In genomic region chr15:31345606-31346366, GRCh38 we compare ENCODE assay signal across 9 cellular contexts. TPM values are rescaled to one million over a fixed set of nuclear protein-coding genes. Genes with fewer than 3 reads are reported as not detected.
A peak's percentile ranks its signal among the peaks of the same experiment; 100 is the strongest.
DNase-seq lines count a peak whose midpoint lies in the region; ATAC-seq and TF ChIP-seq lines count a peak whose summit lies in the region.
"Had no signal": no experiment of that assay in that cellular context is flagged by ENCODE, and none has a peak within 500 bp of the region (broad histone marks: within the 10 kb centered on the region; RNA-seq: fewer than 3 reads in every experiment).

No MANE protein-coding gene starts in this region.

- H3K36me3 Mint-ChIP-seq in T-helper 2 cell treated with Interferon-gamma antibody and Interleukin-4, amounts not matched to agents 5 μg/mL and 100 μg/mL, for 36 hours (ENCODE audit: low read depth): peaks cover 44% of the 10 kb centered on the region
- H3K36me3 Mint-ChIP-seq in endothelial cell (ENCODE audit: low read depth, unreplicated experiment) (no peaks in the 10 kb centered on the region), endodermal cell (ENCODE audit: low read depth) (no peaks in the 10 kb centered on the region)

- peak; percentile 35 for ATAC-seq in HG03432 (IDR thresholded peaks at IDR 0.05; ENCODE audit: unreplicated experiment)

- H3K4me3 Mint-ChIP-seq in T-helper 2 cell treated with Interferon-gamma antibody and Interleukin-4, amounts not matched to agents 5 μg/mL and 100 μg/mL, for 36 hours: peak overlapping the region; percentile 88
- H3K4me3 Mint-ChIP-seq in endothelial cell (ENCODE audit: unreplicated experiment) (no peak overlapping the region), endodermal cell (no peak overlapping the region)

- no peaks in the 10 kb centered on the region for H3K9me3 Mint-ChIP-seq in T-helper 2 cell treated with Interferon-gamma antibody and Interleukin-4, amounts not matched to agents 5 μg/mL and 100 μg/mL, for 36 hours
- H3K9me3 Mint-ChIP-seq in endothelial cell (ENCODE audit: unreplicated experiment) (no peaks in the 10 kb centered on the region), endodermal cell (no peaks in the 10 kb centered on the region)

- H3K4me3 ChIP-seq in esophagus muscularis mucosa (peak overlapping the region in 3 of 4 donors; percentile 5 to 35 (median 30)), testis (no peak overlapping the region), endodermal cell (ENCODE audit: low read length) (no peak overlapping the region)

- no peak for DNase-seq in T-helper 2 cell treated with Interferon-gamma antibody and Interleukin-4, amounts not matched to agents 5 μg/mL and 100 μg/mL, for 36 hours (ENCODE audit: low spot score)
- DNase-seq in T-helper 2 cell (no peak), esophagus muscularis mucosa (ENCODE audit: extremely low spot score) (no peak), testis (no peak), GF-D8 (lab: John Stamatoyannopoulos, UW) (no peak), endothelial cell (ENCODE audit: low spot score) (no peak), endodermal cell (no peak)

- peaks cover 88% of the 10 kb centered on the region for H3K4me1 Mint-ChIP-seq in T-helper 2 cell treated with Interferon-gamma antibody and Interleukin-4, amounts not matched to agents 5 μg/mL and 100 μg/mL, for 36 hours (ENCODE audit: low read depth)
- H3K4me1 Mint-ChIP-seq in endothelial cell (ENCODE audit: unreplicated experiment): peaks cover 39% of the 10 kb centered on the region
- H3K4me1 Mint-ChIP-seq in endodermal cell: peaks cover 3% of the 10 kb centered on the region

- no peaks in the 10 kb centered on the region for H3K27me3 Mint-ChIP-seq in T-helper 2 cell treated with Interferon-gamma antibody and Interleukin-4, amounts not matched to agents 5 μg/mL and 100 μg/mL, for 36 hours (ENCODE audit: low read depth)
- H3K27me3 Mint-ChIP-seq in endothelial cell (ENCODE audit: unreplicated experiment) (peaks cover 10% of the 10 kb centered on the region), endodermal cell (ENCODE audit: insufficient read depth) (no peaks in the 10 kb centered on the region)

- intact Hi-C loops in esophagus muscularis mucosa (cut with DNase I): no loop called here
- intact Hi-C loops in testis (cut with DNase I; ENCODE audit: low total_unique reads): no loop called here

- TF ChIP-seq CTCF in esophagus muscularis mucosa (IDR thresholded peaks at IDR 0.05): no peak
- TF ChIP-seq CTCF in testis (IDR thresholded peaks at IDR 0.05): no peak
- no peak for TF ChIP-seq CTCF in endothelial cell (IDR thresholded peaks at IDR 0.05; ENCODE audit: unreplicated experiment)
- no peak for TF ChIP-seq CTCF in endodermal cell (conservative IDR thresholded peaks at IDR 0.05)

- H3K4me1 ChIP-seq in esophagus muscularis mucosa (peaks cover 100% of the 10 kb centered on the region in 4 donors), testis (peaks cover 74% of the 10 kb centered on the region), endodermal cell (ENCODE audit: control insufficient read depth, insufficient read depth, low read length) (no peaks in the 10 kb centered on the region)

- H3K27me3 ChIP-seq in esophagus muscularis mucosa: no peaks in the 10 kb centered on the region
- H3K27me3 ChIP-seq in testis: no peaks in the 10 kb centered on the region
- no peaks in the 10 kb centered on the region for H3K27me3 ChIP-seq in endodermal cell (ENCODE audit: control insufficient read depth, insufficient read depth, low read length, poor library complexity, severe bottlenecking)

- H3K27ac Mint-ChIP-seq in T-helper 2 cell treated with Interferon-gamma antibody and Interleukin-4, amounts not matched to agents 5 μg/mL and 100 μg/mL, for 36 hours: peak overlapping the region; percentile 97
- no peak overlapping the region for H3K27ac Mint-ChIP-seq in endothelial cell (ENCODE audit: unreplicated experiment)
- H3K27ac Mint-ChIP-seq in endodermal cell: no peak overlapping the region

- H3K9me3 ChIP-seq in esophagus muscularis mucosa: no peaks in the 10 kb centered on the region
- H3K9me3 ChIP-seq in testis: no peaks in the 10 kb centered on the region
- no peaks in the 10 kb centered on the region for H3K9me3 ChIP-seq in endodermal cell (ENCODE audit: control insufficient read depth, low read length)

- no peak overlapping the region for H3K9ac ChIP-seq in endodermal cell (ENCODE audit: extremely low read depth, low read length, poor library complexity, severe bottlenecking)

- TF ChIP-seq POLR2A in esophagus muscularis mucosa (IDR thresholded peaks at IDR 0.05; ENCODE audit: low read depth): no peak
- no peak for TF ChIP-seq POLR2A in testis (IDR thresholded peaks at IDR 0.05)

- H3K27ac ChIP-seq in esophagus muscularis mucosa (replicated peaks in 1 of 4) (peak overlapping the region; percentile 58 to 85 (median 73)), testis (peak overlapping the region; percentile 39 to 66), endodermal cell (ENCODE audit: low read depth, low read length) (no peak overlapping the region)
- H3K27ac ChIP-seq: 22Rv1 had no signal

- H3K36me3 ChIP-seq in esophagus muscularis mucosa (peaks cover 0 to 14% (median 9%) of the 10 kb centered on the region in 4 donors), testis (ENCODE audit: low read depth, missing control alignments) (no peaks in the 10 kb centered on the region), endodermal cell (ENCODE audit: control insufficient read depth, insufficient read depth, low read length) (no peaks in the 10 kb centered on the region)

- WGBS in esophagus muscularis mucosa: 86% methylated on average over 14 of the region's 19 CpGs
- 49 to 54% methylated on average over 8 to 19 of the region's 19 CpGs for whole genome bisulfite sequencing in testis, 2 donors
- 90 to 92% methylated on average over 9 to 19 of the region's 19 CpGs for WGBS in endodermal cell (ENCODE audit: insufficient coverage in 1 of 2, insufficient read length in 1 of 2), 2 experiments

- no peak for TF ChIP-seq EP300 in esophagus muscularis mucosa (IDR thresholded peaks at IDR 0.05)

RNA-seq across cellular contexts. Expression of gene KLF13, which starts 19.2 kb away (rescaled TPM):
- 100 to 1,000 TPM in 1 of 4 donors, 10 to 100 TPM in 3; 57.3 to 109 (median 74.2) TPM for total RNA-seq in esophagus muscularis mucosa
- total RNA-seq in testis: 10 to 100 TPM; 41.9 to 61.7 TPM
- 45.7 TPM for polyA plus RNA-seq in testis (ENCODE audit: insufficient read depth, low read depth, low replicate concordance)
- total RNA-seq in endothelial cell (ENCODE audit: unreplicated experiment): 45.1 TPM
- 10 to 100 TPM; 18.7 to 18.9 TPM for total RNA-seq in endodermal cell
- 58.0 TPM for polyA plus RNA-seq in endodermal cell (2013, experiment 1 of 2)
- polyA plus RNA-seq in endodermal cell (2013, experiment 2 of 2): 51.5 TPM

Comparison
In these comparisons a context has a peak if more than half of its experiments do, and no peak if none do; other contexts are left out.
1. H3K4me3 ChIP-seq: peak in esophagus muscularis mucosa (3 of 4); none in testis (0 of 2) and endodermal cell (single experiment).